17 cellular contexts compared by ENCODE assay signal in the genomic region with DNA sequence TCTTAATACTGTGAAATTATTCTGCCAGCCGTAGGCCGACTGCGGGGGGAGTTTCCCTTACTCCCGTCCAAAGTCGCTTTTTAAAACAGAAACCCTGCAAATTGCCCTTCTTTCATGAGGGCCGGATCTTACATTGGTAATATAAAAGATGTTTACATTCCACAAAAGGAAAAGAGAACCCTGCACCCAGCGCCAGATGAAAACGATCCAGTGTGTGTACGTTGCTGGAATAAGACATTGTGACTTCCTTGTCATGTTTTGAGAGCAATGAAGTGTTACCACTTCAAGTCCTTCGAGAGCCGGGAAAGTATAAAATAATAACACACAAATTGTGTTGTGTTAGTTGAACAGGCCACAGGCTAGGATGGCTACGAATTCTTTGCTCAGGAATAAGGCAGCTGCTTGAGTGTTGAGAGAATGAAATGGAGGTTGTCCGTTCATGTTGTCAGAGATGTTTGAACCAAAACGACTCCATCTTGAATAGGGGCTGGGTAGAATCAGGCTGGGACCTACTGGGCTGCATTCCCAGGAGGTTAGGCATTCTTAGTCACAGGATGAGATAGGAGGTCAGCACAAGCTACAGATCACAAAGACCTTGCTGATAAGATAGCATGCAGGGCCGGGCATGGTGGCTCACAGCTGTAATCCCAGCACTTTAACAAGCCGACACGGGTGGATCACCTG. TPM values are rescaled to one million over a fixed set of nuclear protein-coding genes. Genes with fewer than 3 reads are reported as not detected.
DNase-seq lines count a peak whose midpoint lies in the region; ATAC-seq and TF ChIP-seq lines count a peak whose summit lies in the region.
"Had no signal": no experiment of that assay in that cellular context is flagged by ENCODE, and none has a peak within 500 bp of the region (broad histone marks: within the 10 kb centered on the region; RNA-seq: fewer than 3 reads in every experiment).

No MANE protein-coding gene starts in this region.

- H2AFZ ChIP-seq in mammary epithelial cell (ENCODE audit: low read depth, low read length) = no peak overlapping the region

- no peak overlapping the region for H3K4me3 Mint-ChIP-seq in natural killer cell
- H3K4me3 Mint-ChIP-seq: activated CD4-positive, alpha-beta memory T cell treated with anti-CD3 and anti-CD28 coated beads, Interleukin-2, amount 10 ng/mL, durations not matched to agents 7 days and 5 days; activated T-helper 17 cell treated with anti-CD3 and anti-CD28 coated beads, Interleukin-2, amount 50 U/mL, for 72 hours; CD8-positive, alpha-beta memory T cell; IgD-negative memory B cell had no signal

- dilution Hi-C loops in mammary epithelial cell (cut with HindIII; ENCODE audit: low sequenced_read_pairs) = no loop called here

- H3K4me1 ChIP-seq in colonic mucosa = no peaks in the 10 kb centered on the region
- H3K4me1 ChIP-seq in mesodermal cell (ENCODE audit: control insufficient read depth, insufficient read depth, low read length, poor library complexity, severe bottlenecking) = peaks cover 12% of the 10 kb centered on the region
- H3K4me1 ChIP-seq in upper lobe of left lung = peaks cover 0 to 12% (median 3%) of the 10 kb centered on the region in 4 donors
- no peaks in the 10 kb centered on the region for H3K4me1 ChIP-seq in mammary epithelial cell (ENCODE audit: insufficient read depth, low read length)

- no peak overlapping the region for H3K4me2 ChIP-seq in mammary epithelial cell (ENCODE audit: insufficient read depth, low read depth, low read length)

- intact Hi-C loops in colonic mucosa (cut with DNase I) = no loop called here
- intact Hi-C loops in mammary epithelial cell (cut with micrococcal nuclease) = no loop called here
- intact Hi-C loops in natural killer cell (cut with micrococcal nuclease) = no loop called here

- peak in 1 of 4 donors; percentile 6 for TF ChIP-seq POLR2A in upper lobe of left lung (IDR thresholded peaks at IDR 0.05)

- no peaks in the 10 kb centered on the region for H3K27me3 Mint-ChIP-seq in natural killer cell (ENCODE audit: low read depth in 2 of 2)

- DNase-seq in DMS153 (lab: John Stamatoyannopoulos, UW) = peak; percentile 19
- no peak for DNase-seq in DMS153 treated with DMSO at 0.1 percent for 48 hours (lab: John Stamatoyannopoulos, UW; ENCODE audit: unreplicated experiment)
- peak; percentile 78 for DNase-seq in colonic mucosa
- DNase-seq in upper lobe of left lung = no peak
- DNase-seq in NCI-H446 (lab: John Stamatoyannopoulos, UW) = no peak
- DNase-seq in mammary epithelial cell = no peak
- no peak for DNase-seq in natural killer cell
- DNase-seq: activated CD4-positive, alpha-beta memory T cell treated with anti-CD3 and anti-CD28 coated beads, Interleukin-2, amount 10 ng/mL, durations not matched to agents 7 days and 5 days; CD8-positive, alpha-beta memory T cell; effector CD4-positive, alpha-beta T cell; foreskin melanocyte; NCI-H1092 had no signal

- no peak for TF ChIP-seq EP300 in upper lobe of left lung (IDR thresholded peaks at IDR 0.05)

- no peaks in the 10 kb centered on the region for H3K9me3 Mint-ChIP-seq in natural killer cell
- H3K9me3 Mint-ChIP-seq: activated CD4-positive, alpha-beta memory T cell treated with anti-CD3 and anti-CD28 coated beads, Interleukin-2, amount 10 ng/mL, durations not matched to agents 7 days and 5 days; activated T-helper 17 cell treated with anti-CD3 and anti-CD28 coated beads, Interleukin-2, amount 50 U/mL, for 72 hours; CD8-positive, alpha-beta memory T cell had no signal

- H3K27ac ChIP-seq in colonic mucosa (peak overlapping the region; percentile 82), mesodermal cell (ENCODE audit: low read depth, low read length, severe bottlenecking) (peak overlapping the region; percentile 60), upper lobe of left lung (peak overlapping the region; percentile 17 to 54 (median 52)), mammary epithelial cell (ENCODE audit: insufficient read depth, low read depth, low read length) (no peak overlapping the region)
- H3K27ac ChIP-seq: 22Rv1, SK-N-MC had no signal

- in situ Hi-C loops in mammary epithelial cell (cut with MboI; ENCODE audit: low sequenced_read_pairs in 2 of 2) = no loop called here

- peak overlapping the region in 1 of 2 donors; percentile 21 for H3K9ac ChIP-seq in colonic mucosa (ENCODE audit: low read depth in 2 of 2, low read length in 2 of 2)
- no peak overlapping the region for H3K9ac ChIP-seq in mammary epithelial cell (ENCODE audit: insufficient read depth, low read length)

- ATAC-seq in upper lobe of left lung (ENCODE audit: low FRiP score in 2 of 2) (no peak), natural killer cell (no peak)
- ATAC-seq: activated T-helper 17 cell treated with anti-CD3 and anti-CD28 coated beads, Interleukin-2, amount 50 U/mL, for 72 hours had no signal

- no peaks in the 10 kb centered on the region for H3K4me1 Mint-ChIP-seq in natural killer cell
- H3K4me1 Mint-ChIP-seq: activated CD4-positive, alpha-beta memory T cell treated with anti-CD3 and anti-CD28 coated beads, Interleukin-2, amount 10 ng/mL, durations not matched to agents 7 days and 5 days; activated T-helper 17 cell treated with anti-CD3 and anti-CD28 coated beads, Interleukin-2, amount 50 U/mL, for 72 hours; CD8-positive, alpha-beta memory T cell; IgD-negative memory B cell had no signal

- H3K27me3 ChIP-seq in colonic mucosa (no peaks in the 10 kb centered on the region), upper lobe of left lung (peaks cover 0 to 2% (median under 1%) of the 10 kb centered on the region in 4 donors), mammary epithelial cell (ENCODE audit: insufficient read depth, low read length) (no peaks in the 10 kb centered on the region)

- H3K4me3 ChIP-seq in colonic mucosa (no peak overlapping the region), mesodermal cell (ENCODE audit: extremely low read depth, insufficient read depth, low read length, poor library complexity, severe bottlenecking) (no peak overlapping the region), upper lobe of left lung (no peak overlapping the region), mammary epithelial cell (replicated peaks in 1 of 3; ENCODE audit: insufficient read depth in 1 of 3, low read depth in 2 of 3, low read length in 3 of 3) (no peak overlapping the region)
- H3K4me3 ChIP-seq: SK-N-MC had no signal

- no peaks in the 10 kb centered on the region for H4K20me1 ChIP-seq in mammary epithelial cell (ENCODE audit: insufficient read depth, low read length)

- BruUV-seq in mammary epithelial cell (replicated peaks; lab: Mats Ljungman, UMichigan) = no TSS peak

- H3K36me3 ChIP-seq in colonic mucosa = no peaks in the 10 kb centered on the region
- no peaks in the 10 kb centered on the region for H3K36me3 ChIP-seq in mesodermal cell (ENCODE audit: control insufficient read depth, insufficient read depth, low read length)
- no peaks in the 10 kb centered on the region for H3K36me3 ChIP-seq in upper lobe of left lung
- H3K36me3 ChIP-seq in mammary epithelial cell (ENCODE audit: insufficient read depth, low read length) = no peaks in the 10 kb centered on the region

- no peak overlapping the region for H3K27ac Mint-ChIP-seq in natural killer cell
- H3K27ac Mint-ChIP-seq: activated CD4-positive, alpha-beta memory T cell treated with anti-CD3 and anti-CD28 coated beads, Interleukin-2, amount 10 ng/mL, durations not matched to agents 7 days and 5 days; activated T-helper 17 cell treated with anti-CD3 and anti-CD28 coated beads, Interleukin-2, amount 50 U/mL, for 72 hours; IgD-negative memory B cell had no signal

- CTCF ChIA-PET in mammary epithelial cell (lab: Charles Lee; ENCODE audit: low non-redundant PET) = no interaction called here

- WGBS in mesodermal cell (ENCODE audit: insufficient coverage in 2 of 2), 2 experiments = 74 to 81% methylated on average over 8 to 10 of the region's 17 CpGs
- WGBS in upper lobe of left lung, 2 donors = 34 to 39% methylated on average over 16 to 17 of the region's 17 CpGs
- 89% methylated on average over 17 of the region's 17 CpGs for WGBS in mammary epithelial cell (ENCODE audit: low coverage, missing lambda C conversion rate)

- H3K79me2 ChIP-seq in mammary epithelial cell (ENCODE audit: insufficient read depth, low read length) = no peaks in the 10 kb centered on the region

- no peak for TF ChIP-seq CTCF in colonic mucosa (IDR thresholded peaks at IDR 0.05)
- no peak for TF ChIP-seq CTCF in upper lobe of left lung (IDR thresholded peaks at IDR 0.05)
- no peak for TF ChIP-seq CTCF in mammary epithelial cell (conservative IDR thresholded peaks at IDR 0.05 in 1 of 2, IDR thresholded peaks at IDR 0.05 in 1 of 2; ENCODE audit: extremely low read depth in 1 of 2, insufficient read depth in 1 of 2, low read depth in 1 of 2, low read length in 2 of 2)
- TF ChIP-seq CTCF in natural killer cell (IDR thresholded peaks at IDR 0.05) = no peak

- no peaks in the 10 kb centered on the region for H3K36me3 Mint-ChIP-seq in natural killer cell
- H3K36me3 Mint-ChIP-seq: CD8-positive, alpha-beta memory T cell; IgD-negative memory B cell had no signal

- no peaks in the 10 kb centered on the region for H3K9me3 ChIP-seq in colonic mucosa
- no peaks in the 10 kb centered on the region for H3K9me3 ChIP-seq in mesodermal cell (ENCODE audit: control insufficient read depth, low read length)
- no peaks in the 10 kb centered on the region for H3K9me3 ChIP-seq in upper lobe of left lung
- no peaks in the 10 kb centered on the region for H3K9me3 ChIP-seq in mammary epithelial cell (replicated peaks; ENCODE audit: insufficient read depth, low read length)

RNA-seq across cellular contexts. Expression of a gene that starts 5.4 kb away (rescaled TPM):
- total RNA-seq in colonic mucosa (10 to 100 TPM; 38.4 to 69.9 TPM), upper lobe of left lung (10 to 100 TPM; 13.8 to 55.5 (median 22.7) TPM), mammary epithelial cell (10 to 100 TPM; 26.0 to 47.6 TPM), natural killer cell (10 to 100 TPM; 23.6 to 32.6 (median 26.5) TPM)
- polyA plus RNA-seq in mesodermal cell (2013, experiment 1 of 2) = 5.6 TPM
- polyA plus RNA-seq in mesodermal cell (2013, experiment 2 of 2) = 4.8 TPM
- 28.0 TPM for polyA plus RNA-seq in mammary epithelial cell
- polyA minus RNA-seq in mammary epithelial cell = 7.5 TPM
- polyA plus RNA-seq: CD8-positive, alpha-beta memory T cell; IgD-negative memory B cell had no signal

RNA-seq across cellular contexts. Expression of a gene that starts 45.0 kb away (rescaled TPM):
- total RNA-seq in colonic mucosa = 10 to 100 TPM; 21.2 to 45.8 TPM
- 20.4 TPM for polyA plus RNA-seq in mesodermal cell (2013, experiment 1 of 2)
- polyA plus RNA-seq in mesodermal cell (2013, experiment 2 of 2) = 20.8 TPM
- total RNA-seq in upper lobe of left lung = 10 to 100 TPM; 13.1 to 68.1 (median 15.8) TPM
- 10 to 100 TPM; 13.0 to 19.9 TPM for total RNA-seq in mammary epithelial cell
- polyA plus RNA-seq in mammary epithelial cell = 12.9 TPM
- 9.1 TPM for polyA minus RNA-seq in mammary epithelial cell
- total RNA-seq in natural killer cell = 100 to 1,000 TPM in 1 of 3 donors, 10 to 100 TPM in 2; 92.6 to 133 (median 93.4) TPM

Comparison
In these comparisons a context has a peak if more than half of its experiments do, and no peak if none do; other contexts are left out.
1. DNase-seq: peak in DMS153 (single experiment) and colonic mucosa (single experiment); none in DMS153 treated with DMSO at 0.1 percent for 48 hours (single experiment), upper lobe of left lung (0 of 2), NCI-H446 (0 of 2), mammary epithelial cell (single experiment) and natural killer cell (single experiment).